8 cellular contexts compared by ENCODE assay signal in genomic region chr11:64207247-64208085, GRCh38. TPM values are rescaled to one million over a fixed set of nuclear protein-coding genes. Genes with fewer than 3 reads are reported as not detected.
A peak's percentile ranks its signal among the peaks of the same experiment; 100 is the strongest.
DNase-seq lines count a peak whose midpoint lies in the region; ATAC-seq and TF ChIP-seq lines count a peak whose summit lies in the region.

No MANE protein-coding gene starts in this region.

- peak overlapping the region; percentile 40 for H3K4me3 ChIP-seq in A673 (ENCODE audit: low read depth, low read length, poor library complexity, severe bottlenecking)
- H3K4me3 ChIP-seq in HUES48 (ENCODE audit: low read depth, low read length) = no peak overlapping the region
- peak overlapping the region; percentile 89 for H3K4me3 ChIP-seq in duodenal mucosa (ENCODE audit: low read depth in 1 of 2, low read length in 2 of 2)

- peak overlapping the region; percentile 88 to 96 for H3K27ac Mint-ChIP-seq in natural killer cell

- H3K4me1 ChIP-seq in A673 (ENCODE audit: insufficient read depth, low read length, poor library complexity, severe bottlenecking) (peaks cover 63% of the 10 kb centered on the region), HUES48 (ENCODE audit: control insufficient read depth, insufficient read depth, low read length) (no peaks in the 10 kb centered on the region), duodenal mucosa (ENCODE audit: control insufficient read depth in 1 of 2, insufficient read depth in 2 of 2, low read length in 2 of 2) (peaks cover 33 to 38% of the 10 kb centered on the region in 2 donors)

- peak overlapping the region; percentile 12; the same call in 1 of the 2 replicates for H3K9ac ChIP-seq in HUES48 (ENCODE audit: low read depth, low read length)
- peak overlapping the region; percentile 90 to 91 for H3K9ac ChIP-seq in duodenal mucosa (ENCODE audit: low read depth in 1 of 2, low read length in 2 of 2)

- TF ChIP-seq CTCF in A673 (conservative IDR thresholded peaks at IDR 0.05; ENCODE audit: low read depth, low read length) = no peak
- no peak for TF ChIP-seq CTCF in natural killer cell (IDR thresholded peaks at IDR 0.05)

- POLR2A ChIA-PET in A673 (lab: Charles Lee; ENCODE audit: low non-redundant PET) = interaction anchor here (0.6 to 1.8 kb wide), 2 partner anchors 22 to 89 kb away, joined by 4 to 5 read pairs; partner anchors contain the start of gene STIP1

- H3K27ac ChIP-seq in A673 (ENCODE audit: low read depth, low read length, poor library complexity, severe bottlenecking) = peak overlapping the region; percentile 93
- peak overlapping the region; percentile 14 for H3K27ac ChIP-seq in HUES48 (ENCODE audit: low read depth, low read length)
- peak overlapping the region; percentile 88 for H3K27ac ChIP-seq in duodenal mucosa (ENCODE audit: low read depth, low read length)
- peak overlapping the region; percentile 74 for H3K27ac ChIP-seq in substantia nigra (ENCODE audit: low read depth, low read length, poor library complexity, severe bottlenecking)

- H3K4me3 Mint-ChIP-seq in natural killer cell = peak overlapping the region; percentile 92

- no peaks in the 10 kb centered on the region for H3K27me3 Mint-ChIP-seq in natural killer cell (ENCODE audit: low read depth in 2 of 2)

- ATAC-seq in GM19324 (IDR thresholded peaks at IDR 0.05; ENCODE audit: low FRiP score, unreplicated experiment) = peak; percentile 42
- ATAC-seq in natural killer cell = peak; percentile 78 to 87 (median 80)

- peaks cover 13% of the 10 kb centered on the region for H3K36me3 Mint-ChIP-seq in natural killer cell

- H3K36me3 ChIP-seq in A673 (ENCODE audit: insufficient read depth, low read length, poor library complexity, severe bottlenecking) (peaks cover 37% of the 10 kb centered on the region), HUES48 (ENCODE audit: control insufficient read depth, insufficient read depth, low read length) (peaks cover 62% of the 10 kb centered on the region), duodenal mucosa (ENCODE audit: control insufficient read depth in 1 of 2, insufficient read depth in 2 of 2, low read length in 2 of 2) (peaks cover 19 to 38% of the 10 kb centered on the region in 2 donors)

- no peaks in the 10 kb centered on the region for H3K9me3 Mint-ChIP-seq in natural killer cell

- intact Hi-C loops in A673 (cut with micrococcal nuclease; ENCODE audit: unreplicated experiment) = loop anchor here (5.0 kb wide), 1 partner anchor 40 kb away; the partner anchor contains the start of gene PPP1R14B
- intact Hi-C loops in natural killer cell (cut with micrococcal nuclease) = loop anchor here (1.0 to 5.0 kb wide), 5 partner anchors 21 to 135 kb away; partner anchors contain the start of genes BAD, CCDC88B, DNAJC4 and STIP1

- H3K9me3 ChIP-seq in A673 (ENCODE audit: low read depth, low read length, poor library complexity, severe bottlenecking) = no peaks in the 10 kb centered on the region
- H3K9me3 ChIP-seq in HUES48 (ENCODE audit: control insufficient read depth, insufficient read depth, low read length) = no peaks in the 10 kb centered on the region
- no peaks in the 10 kb centered on the region for H3K9me3 ChIP-seq in duodenal mucosa (ENCODE audit: control insufficient read depth in 1 of 2, low read length in 2 of 2)

- H3K4me1 Mint-ChIP-seq in natural killer cell = peaks cover 34 to 56% of the 10 kb centered on the region in 2 donors

- H3K27me3 ChIP-seq in A673 (replicated peaks; ENCODE audit: insufficient read depth, low read depth, low read length, poor library complexity) (no peaks in the 10 kb centered on the region), HUES48 (ENCODE audit: control insufficient read depth, insufficient read depth, low read length) (no peaks in the 10 kb centered on the region), duodenal mucosa (ENCODE audit: control insufficient read depth in 1 of 2, insufficient read depth in 2 of 2, low read length in 2 of 2) (no peaks in the 10 kb centered on the region)

- TSS peak; percentile 77 for BruUV-seq in A673 (replicated peaks; lab: Mats Ljungman, UMichigan)

- peak; percentile 98 for DNase-seq in A673 (ENCODE audit: low spot score)
- peak; percentile 69 to 70 for DNase-seq in activated CD4-positive, alpha-beta T cell treated with anti-CD3 and anti-CD28 coated beads for 24 hours (ENCODE audit: low read depth in 2 of 2)
- DNase-seq in natural killer cell = peak; percentile 73
- DNase-seq in substantia nigra (lab: John Stamatoyannopoulos, UW) = peak in 12 of 49 donors; percentile 20 to 56 (median 28)
- DNase-seq in SW480 (ENCODE audit: low spot score) = no peak

- CTCF ChIA-PET in A673 (lab: Charles Lee) = interaction anchor here (0.5 to 4.6 kb wide), 8 partner anchors 20 to 242 kb away, joined by 3 to 33 read pairs (median 5); partner anchors contain the start of genes CATSPERZ, DNAJC4 and ESRRA

RNA-seq across cellular contexts. Expression of gene FERMT3, which starts 0.9 kb away (rescaled TPM):
- total RNA-seq in A673 (2021) (99.3 and 99.4 TPM in 2 replicates), natural killer cell (100 to 1,000 TPM; 194 to 202 (median 196) TPM)

RNA-seq across cellular contexts. Expression of gene TRPT1, which starts 18.5 kb away (rescaled TPM):
- 43.6 and 59.6 TPM in 2 replicates for total RNA-seq in A673 (2021)
- 10 to 100 TPM; 22.7 to 30.8 (median 28.5) TPM for total RNA-seq in natural killer cell

RNA-seq across cellular contexts. Expression of gene NUDT22, which starts 18.6 kb away (rescaled TPM):
- total RNA-seq in A673 (2021) = 72.4 and 73.8 TPM in 2 replicates
- 10 to 100 TPM; 59.1 to 79.1 (median 74.8) TPM for total RNA-seq in natural killer cell

RNA-seq across cellular contexts. Expression of gene STIP1, which starts 21.5 kb away (rescaled TPM):
- total RNA-seq in A673 (2021) (565 and 577 TPM in 2 replicates), natural killer cell (100 to 1,000 TPM in 1 of 3 donors, 10 to 100 TPM in 2; 80.9 to 110 (median 85.1) TPM)

RNA-seq across cellular contexts. Expression of gene DNAJC4, which starts 22.9 kb away (rescaled TPM):
- total RNA-seq in A673 (2021) (20.2 and 23.9 TPM in 2 replicates), natural killer cell (10 to 100 TPM; 45.0 to 47.0 (median 46.6) TPM)

Comparison
In these comparisons a context has a peak if more than half of its experiments do, and no peak if none do; other contexts are left out.
1. H3K27ac ChIP-seq: peak in every context shown above with its lines; median percentile 93 in A673; 88 in duodenal mucosa; 74 in substantia nigra; 14 in HUES48.